9 cellular contexts compared by ENCODE assay signal in the genomic region with DNA sequence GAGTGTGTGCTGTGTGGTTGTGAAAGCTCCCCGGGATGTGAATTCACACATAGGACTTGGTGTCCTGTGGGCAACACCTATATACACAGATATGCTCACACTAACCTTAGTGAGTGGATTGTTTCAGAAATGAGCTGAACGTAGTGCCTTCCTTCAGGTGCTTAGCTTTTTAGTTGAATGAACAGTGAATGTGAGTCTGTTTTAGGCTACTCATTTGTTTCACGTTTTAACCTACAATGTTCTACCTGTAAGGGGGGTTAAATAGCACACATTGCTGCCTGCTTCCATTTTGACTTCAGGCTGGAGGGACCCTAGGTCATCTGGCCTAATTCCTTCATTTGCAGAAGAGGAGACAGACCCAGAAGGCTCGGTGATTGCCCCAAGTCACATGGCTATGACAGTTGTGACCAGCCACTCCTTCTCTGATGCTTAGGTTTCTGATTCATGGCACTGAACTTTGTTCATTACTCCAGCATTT. TPM values are rescaled to one million over a fixed set of nuclear protein-coding genes. Genes with fewer than 3 reads are reported as not detected.
DNase-seq lines count a peak whose midpoint lies in the region; ATAC-seq and TF ChIP-seq lines count a peak whose summit lies in the region.
"Had no signal": no experiment of that assay in that cellular context is flagged by ENCODE, and none has a peak within 500 bp of the region (broad histone marks: within the 10 kb centered on the region; RNA-seq: fewer than 3 reads in every experiment).

No MANE protein-coding gene starts in this region.

- DNase-seq in pons (ENCODE audit: low spot score) = peak; percentile 45
- DNase-seq in dermis blood vessel endothelial cell = no peak
- DNase-seq in T1000 (lab: John Stamatoyannopoulos, UW) = no peak
- no peak for DNase-seq in NCI-H1417 (lab: John Stamatoyannopoulos, UW)

- peak; percentile 36 for ATAC-seq in HG02642 (IDR thresholded peaks at IDR 0.05; ENCODE audit: poor library complexity, unreplicated experiment)
- ATAC-seq in HG03135 (IDR thresholded peaks at IDR 0.05; ENCODE audit: unreplicated experiment) = no peak
- ATAC-seq: HCT116 had no signal

- TF ChIP-seq POLR2A in GM18526 (IDR thresholded peaks at IDR 0.05; ENCODE audit: extremely low read depth, insufficient read length) (peak; percentile 30), Raji (IDR thresholded peaks at IDR 0.05; ENCODE audit: insufficient read depth, low read depth, low read length) (peak; percentile 53)

RNA-seq across cellular contexts. Expression of a gene that starts 1.0 kb away (rescaled TPM):
- 0.17 TPM in 1 of 2 replicates, not detected in the other for total RNA-seq in dermis blood vessel endothelial cell

RNA-seq across cellular contexts. Expression of a gene that starts 46.4 kb away (rescaled TPM):
- 45.3 and 52.3 TPM in 2 replicates for total RNA-seq in dermis blood vessel endothelial cell
